ENCODE assay signal across 8 cellular contexts in the genomic region with DNA sequence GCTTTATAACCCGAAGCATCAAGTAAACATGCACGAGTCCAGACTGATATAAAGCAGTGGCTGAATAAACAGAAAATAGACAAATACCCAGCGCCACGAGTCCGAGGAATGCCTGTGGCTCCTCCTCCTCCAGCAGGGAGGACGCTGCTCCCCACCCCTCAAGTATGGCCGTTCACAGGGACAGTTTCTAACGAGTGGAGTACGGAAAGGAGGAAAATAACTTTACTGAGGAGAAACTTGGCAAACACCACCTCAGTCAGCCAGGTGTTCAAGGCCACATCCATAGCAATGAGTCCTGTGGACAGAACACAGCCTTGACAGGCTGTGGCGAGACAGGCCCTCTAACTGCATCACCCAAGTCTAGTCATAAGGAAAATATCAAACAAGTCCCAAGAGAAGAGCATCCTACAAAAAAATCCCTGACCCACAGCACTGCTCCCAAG. TPM values are rescaled to one million over a fixed set of nuclear protein-coding genes. Genes with fewer than 3 reads are reported as not detected.
DNase-seq lines count a peak whose midpoint lies in the region; ATAC-seq, FAIRE-seq and TF ChIP-seq lines count a peak whose summit lies in the region.

No MANE protein-coding gene starts in this region.

- H3K36me3 Mint-ChIP-seq in progenitor cell of endocrine pancreas (ENCODE audit: insufficient read depth), result peaks cover 6% of the 10 kb centered on the region

- TF ChIP-seq CTCF in fibroblast of mammary gland (conservative IDR thresholded peaks at IDR 0.05; ENCODE audit: control insufficient read depth, insufficient read depth, low read depth, low read length) (no peak), progenitor cell of endocrine pancreas (IDR thresholded peaks at IDR 0.05; ENCODE audit: unreplicated experiment) (no peak)

- H3K4me3 Mint-ChIP-seq in progenitor cell of endocrine pancreas (ENCODE audit: low read depth), result no peak overlapping the region

- ATAC-seq in HG03432 (IDR thresholded peaks at IDR 0.05; ENCODE audit: unreplicated experiment) (no peak), HG02798 (IDR thresholded peaks at IDR 0.05; ENCODE audit: poor library complexity, unreplicated experiment) (no peak)

- FAIRE-seq in RCC 7860 (lab: Jason Lieb, UNC), result no peak

- no peaks in the 10 kb centered on the region for H3K9me3 Mint-ChIP-seq in progenitor cell of endocrine pancreas (ENCODE audit: low read depth)

- H3K4me3 ChIP-seq in fibroblast of mammary gland (ENCODE audit: control insufficient read depth, low read depth, low read length), result peak overlapping the region; percentile 32

- peaks cover 41% of the 10 kb centered on the region for H3K4me1 Mint-ChIP-seq in progenitor cell of endocrine pancreas (ENCODE audit: low read depth)

- in situ Hi-C loops in ACHN (cut with HindIII; ENCODE audit: low pct_ligation_motif_present, low pct_unique_long_range_greater_than_20kb, low sequenced_read_pairs), result no loop called here

- no peaks in the 10 kb centered on the region for H3K27me3 Mint-ChIP-seq in progenitor cell of endocrine pancreas

- peak; percentile 47 for DNase-seq in ACHN
- peak; percentile 56 for DNase-seq in RCC 7860 (ENCODE audit: low spot score)
- peak; percentile 80 for DNase-seq in fibroblast of mammary gland (ENCODE audit: low read depth)
- DNase-seq in progenitor cell of endocrine pancreas (ENCODE audit: low spot score, unreplicated experiment), result no peak
- DNase-seq in CD1c-positive myeloid dendritic cell (ENCODE audit: extremely low spot score), result no peak
- no peak for DNase-seq in amygdala (lab: John Stamatoyannopoulos, UW)

- peak overlapping the region; percentile 39 for H3K27ac Mint-ChIP-seq in progenitor cell of endocrine pancreas

RNA-seq across cellular contexts. Expression of a gene that starts 9.2 kb away (rescaled TPM):
- total RNA-seq in progenitor cell of endocrine pancreas, result 67.3 TPM in 2 replicates

RNA-seq across cellular contexts. Expression of a gene that starts 25.5 kb away (rescaled TPM):
- 15.2 and 16.3 TPM in 2 replicates for total RNA-seq in progenitor cell of endocrine pancreas

Comparison
In these comparisons a context has a peak if more than half of its experiments do, and no peak if none do; other contexts are left out.
1. DNase-seq: peak in ACHN (single experiment), RCC 7860 (single experiment) and fibroblast of mammary gland (single experiment); none in progenitor cell of endocrine pancreas (single experiment), CD1c-positive myeloid dendritic cell (single experiment) and amygdala (0 of 56).